ENCODE assay signal across 17 cellular contexts in genomic region chr13:32033744-32034143, GRCh38. TPM values are rescaled to one million over a fixed set of nuclear protein-coding genes. Genes with fewer than 3 reads are reported as not detected.
A peak's percentile ranks its signal among the peaks of the same experiment; 100 is the strongest.
DNase-seq lines count a peak whose midpoint lies in the region; ATAC-seq and TF ChIP-seq lines count a peak whose summit lies in the region.
"Had no signal": no experiment of that assay in that cellular context is flagged by ENCODE, and none has a peak within 500 bp of the region (broad histone marks: within the 10 kb centered on the region; RNA-seq: fewer than 3 reads in every experiment).

No MANE protein-coding gene starts in this region.

- TF ChIP-seq CTCF in HL-60 (IDR thresholded peaks at IDR 0.05; ENCODE audit: insufficient read depth, low read length): no peak
- TF ChIP-seq CTCF in nephron (IDR thresholded peaks at IDR 0.05; ENCODE audit: unreplicated experiment in 3 of 3): no peak
- no peak for TF ChIP-seq CTCF in ovary (IDR thresholded peaks at IDR 0.05)

- H3K27ac Mint-ChIP-seq in activated T-helper 17 cell treated with anti-CD3 and anti-CD28 coated beads, Interleukin-2, amount 50 U/mL, for 72 hours: no peak overlapping the region
- H3K27ac Mint-ChIP-seq in nephron: no peak overlapping the region

- no peaks in the 10 kb centered on the region for H3K27me3 Mint-ChIP-seq in activated T-helper 17 cell treated with anti-CD3 and anti-CD28 coated beads, Interleukin-2, amount 50 U/mL, for 72 hours
- peaks cover 12% of the 10 kb centered on the region for H3K27me3 Mint-ChIP-seq in nephron (ENCODE audit: low read depth)

- H3K27ac ChIP-seq in HL-60 (replicated peaks) (peak overlapping the region; percentile 85), ovary (no peak overlapping the region)
- H3K27ac ChIP-seq: RWPE1 had no signal

- TF ChIP-seq POLR2A in ovary (IDR thresholded peaks at IDR 0.05): no peak

- peak; percentile 17 for DNase-seq in SIG-M5 treated with dmso at 0.1 percent for 504 hours (lab: John Stamatoyannopoulos, UW; ENCODE audit: unreplicated experiment)
- DNase-seq in SIG-M5 (lab: John Stamatoyannopoulos, UW): no peak
- no peak for DNase-seq in HL-60 (ENCODE audit: low read depth in 1 of 2, low spot score in 1 of 2)
- no peak for DNase-seq in SKM-1 (lab: John Stamatoyannopoulos, UW; ENCODE audit: unreplicated experiment)
- DNase-seq in foreskin melanocyte: no peak
- no peak for DNase-seq in ovary
- DNase-seq: activated naive CD4-positive, alpha-beta T cell; DMS53; heart right ventricle; left colon; MV-4-11; NCI-H526 treated with DMSO at 0.1 percent for 48 hours; T1000 had no signal

- no peaks in the 10 kb centered on the region for H3K4me1 ChIP-seq in ovary (ENCODE audit: insufficient read depth)

- H3K4me3 Mint-ChIP-seq in activated T-helper 17 cell treated with anti-CD3 and anti-CD28 coated beads, Interleukin-2, amount 50 U/mL, for 72 hours: peak overlapping the region; percentile 87
- H3K4me3 Mint-ChIP-seq in nephron: peak overlapping the region; percentile 6 to 95 (median 49)
- H3K4me3 Mint-ChIP-seq: central memory CD8-positive, alpha-beta T cell had no signal

- H3K4me1 Mint-ChIP-seq in activated T-helper 17 cell treated with anti-CD3 and anti-CD28 coated beads, Interleukin-2, amount 50 U/mL, for 72 hours: peaks cover 48% of the 10 kb centered on the region
- peaks cover 70% of the 10 kb centered on the region for H3K4me1 Mint-ChIP-seq in nephron

- no peaks in the 10 kb centered on the region for H3K27me3 ChIP-seq in HL-60 (ENCODE audit: insufficient read depth, poor library complexity, severe bottlenecking)
- no peaks in the 10 kb centered on the region for H3K27me3 ChIP-seq in ovary
- H3K27me3 ChIP-seq: heart right ventricle had no signal

- no peak for ATAC-seq in activated T-helper 17 cell treated with anti-CD3 and anti-CD28 coated beads, Interleukin-2, amount 50 U/mL, for 72 hours (replicated peaks)
- ATAC-seq: heart right ventricle, left colon had no signal

- no peaks in the 10 kb centered on the region for H3K9me3 ChIP-seq in ovary
- H3K9me3 ChIP-seq: heart right ventricle had no signal

- H3K4me3 ChIP-seq in HL-60 (replicated peaks; ENCODE audit: insufficient read depth, low read length) (peak overlapping the region; percentile 85), ovary (no peak overlapping the region)

- no peak for TF ChIP-seq EP300 in ovary (IDR thresholded peaks at IDR 0.05)

- 88 to 93% (median 89%) methylated on average over 3 of the region's 3 CpGs for WGBS in ovary, 3 donors

- no peaks in the 10 kb centered on the region for H3K9me3 Mint-ChIP-seq in activated T-helper 17 cell treated with anti-CD3 and anti-CD28 coated beads, Interleukin-2, amount 50 U/mL, for 72 hours
- no peaks in the 10 kb centered on the region for H3K9me3 Mint-ChIP-seq in nephron
- H3K9me3 Mint-ChIP-seq: central memory CD8-positive, alpha-beta T cell had no signal

- H3K36me3 Mint-ChIP-seq in activated T-helper 17 cell treated with anti-CD3 and anti-CD28 coated beads, Interleukin-2, amount 50 U/mL, for 72 hours (ENCODE audit: low read depth): no peaks in the 10 kb centered on the region
- no peaks in the 10 kb centered on the region for H3K36me3 Mint-ChIP-seq in nephron (ENCODE audit: low read depth)

- no peaks in the 10 kb centered on the region for H3K36me3 ChIP-seq in ovary

- intact Hi-C loops in ovary (cut with DNase I): loop anchor here in 2 of 4 donors (2.0 to 5.0 kb wide), 2 partner anchors 91 to 279 kb away; no protein-coding TSS in a partner anchor

RNA-seq across cellular contexts. Expression of gene FRY, which starts 2.2 kb away (rescaled TPM):
- total RNA-seq in activated T-helper 17 cell treated with anti-CD3 and anti-CD28 coated beads, Interleukin-2, amount 50 U/mL, for 72 hours: 10 to 100 TPM in 1 of 2 donors, 1 to 10 TPM in 1; 7.0 to 10.8 TPM
- total RNA-seq in ovary: 10 to 100 TPM; 11.6 to 36.7 (median 19.0) TPM
- 10 to 100 TPM; 19.4 to 33.6 TPM for polyA plus RNA-seq in ovary
